ENCODE assay signal across 1 cellular context in the genomic region with DNA sequence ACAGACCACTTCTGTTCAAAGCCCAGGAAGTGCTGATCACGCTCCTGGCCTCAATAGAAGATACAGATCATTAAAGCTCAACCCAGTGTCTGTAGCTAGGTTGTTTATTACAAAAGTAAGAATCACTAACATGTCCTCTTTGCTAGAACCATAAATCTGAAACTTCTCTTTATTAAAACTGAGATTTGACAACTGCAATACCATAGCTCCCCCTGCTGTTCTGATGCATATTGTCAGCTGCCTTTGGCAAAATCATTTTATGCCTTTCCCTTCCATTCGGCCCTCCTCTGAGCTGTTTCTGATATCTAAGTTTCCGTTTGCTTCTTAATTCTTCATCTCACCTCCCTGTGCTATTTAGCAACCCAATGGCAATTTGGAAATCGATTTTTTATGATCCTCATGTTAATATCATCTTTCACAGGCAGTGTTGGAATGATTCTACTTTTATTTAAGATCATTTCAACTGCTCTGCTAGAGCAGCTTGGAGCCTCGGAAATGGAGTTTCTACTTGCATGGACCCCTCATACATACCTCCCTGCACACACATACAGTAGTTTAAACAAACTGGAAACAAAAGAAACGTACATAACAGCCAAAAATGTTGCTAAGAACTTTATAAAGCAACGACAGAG.
TF ChIP-seq lines count a peak whose summit lies in the region.

No MANE protein-coding gene starts in this region.

TF ChIP-seq in K562, 482 proteins besides CTCF, POLR2A, EP300 and RAD21 (continued from another document):
- TF ChIP-seq RB1 (IDR thresholded peaks at IDR 0.05; ENCODE audit: low read depth) (no peak), KLF13 (tag; IDR thresholded peaks at IDR 0.05; ENCODE audit: borderline replicate concordance, low read depth) (no peak), RCOR1 (IDR thresholded peaks at IDR 0.05; ENCODE audit: borderline replicate concordance in 1 of 2, low read depth in 2 of 2, low read length in 2 of 2) (peak in 1 of 2 experiments; percentile 65; a peak in 1 of 4 replicates), KDM1A (IDR thresholded peaks at IDR 0.05) (peak in 1 of 2 experiments; percentile 29; a peak in 1 of 4 replicates), SAFB2 (IDR thresholded peaks at IDR 0.05; ENCODE audit: borderline replicate concordance, low read depth, low read length, severe bottlenecking) (no peak), PHB2 (IDR thresholded peaks at IDR 0.05; ENCODE audit: low read depth) (no peak), NELFE (IDR thresholded peaks at IDR 0.05; ENCODE audit: insufficient read depth, insufficient read length) (no peak), ZNF780A (CRISPR knock-in tag; IDR thresholded peaks at IDR 0.05) (no peak), SMC3 (conservative IDR thresholded peaks at IDR 0.05; ENCODE audit: insufficient read depth, low read depth, low read length) (peak; percentile 88), ARHGAP35 (IDR thresholded peaks at IDR 0.05; ENCODE audit: partially characterized antibody) (no peak), ZBTB8A (IDR thresholded peaks at IDR 0.05; ENCODE audit: partially characterized antibody) (no peak), GABPB1 (CRISPR knock-in tag; IDR thresholded peaks at IDR 0.05) (no peak), PML (IDR thresholded peaks at IDR 0.05; ENCODE audit: low read length) (no peak), ESRRA (IDR thresholded peaks at IDR 0.05; ENCODE audit: borderline replicate concordance, low read depth) (no peak), U2AF1 (optimal IDR thresholded peaks at IDR 0.05; ENCODE audit: low read depth, low read length) (no peak), ZNF696 (CRISPR knock-in tag; conservative IDR thresholded peaks at IDR 0.05) (no peak), CSDE1 (IDR thresholded peaks at IDR 0.05) (no peak), ETV5 (CRISPR knock-in tag; IDR thresholded peaks at IDR 0.05; ENCODE audit: low read depth) (no peak), ZFP30 (CRISPR knock-in tag; IDR thresholded peaks at IDR 0.05; ENCODE audit: borderline replicate concordance) (no peak), CC2D1A (IDR thresholded peaks at IDR 0.05) (peak; percentile 70; the same call in 1 of the 2 replicates), STAG1 (CRISPR knock-in tag; IDR thresholded peaks at IDR 0.05; ENCODE audit: borderline replicate concordance) (peak; percentile 54; the same call in 1 of the 2 replicates), ASH1L (IDR thresholded peaks at IDR 0.05; ENCODE audit: borderline replicate concordance, low read depth, partially characterized antibody) (no peak), FOXP1 (CRISPR knock-in tag; IDR thresholded peaks at IDR 0.05) (no peak), ZNF316 (IDR thresholded peaks at IDR 0.05) (no peak)
- TF ChIP-seq, protein P1, sequence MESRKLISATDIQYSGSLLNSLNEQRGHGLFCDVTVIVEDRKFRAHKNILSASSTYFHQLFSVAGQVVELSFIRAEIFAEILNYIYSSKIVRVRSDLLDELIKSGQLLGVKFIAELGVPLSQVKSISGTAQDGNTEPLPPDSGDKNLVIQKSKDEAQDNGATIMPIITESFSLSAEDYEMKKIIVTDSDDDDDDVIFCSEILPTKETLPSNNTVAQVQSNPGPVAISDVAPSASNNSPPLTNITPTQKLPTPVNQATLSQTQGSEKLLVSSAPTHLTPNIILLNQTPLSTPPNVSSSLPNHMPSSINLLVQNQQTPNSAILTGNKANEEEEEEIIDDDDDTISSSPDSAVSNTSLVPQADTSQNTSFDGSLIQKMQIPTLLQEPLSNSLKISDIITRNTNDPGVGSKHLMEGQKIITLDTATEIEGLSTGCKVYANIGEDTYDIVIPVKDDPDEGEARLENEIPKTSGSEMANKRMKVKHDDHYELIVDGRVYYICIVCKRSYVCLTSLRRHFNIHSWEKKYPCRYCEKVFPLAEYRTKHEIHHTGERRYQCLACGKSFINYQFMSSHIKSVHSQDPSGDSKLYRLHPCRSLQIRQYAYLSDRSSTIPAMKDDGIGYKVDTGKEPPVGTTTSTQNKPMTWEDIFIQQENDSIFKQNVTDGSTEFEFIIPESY (CRISPR knock-in tag; IDR thresholded peaks at IDR 0.05), result no peak
- TF ChIP-seq, protein P2, sequence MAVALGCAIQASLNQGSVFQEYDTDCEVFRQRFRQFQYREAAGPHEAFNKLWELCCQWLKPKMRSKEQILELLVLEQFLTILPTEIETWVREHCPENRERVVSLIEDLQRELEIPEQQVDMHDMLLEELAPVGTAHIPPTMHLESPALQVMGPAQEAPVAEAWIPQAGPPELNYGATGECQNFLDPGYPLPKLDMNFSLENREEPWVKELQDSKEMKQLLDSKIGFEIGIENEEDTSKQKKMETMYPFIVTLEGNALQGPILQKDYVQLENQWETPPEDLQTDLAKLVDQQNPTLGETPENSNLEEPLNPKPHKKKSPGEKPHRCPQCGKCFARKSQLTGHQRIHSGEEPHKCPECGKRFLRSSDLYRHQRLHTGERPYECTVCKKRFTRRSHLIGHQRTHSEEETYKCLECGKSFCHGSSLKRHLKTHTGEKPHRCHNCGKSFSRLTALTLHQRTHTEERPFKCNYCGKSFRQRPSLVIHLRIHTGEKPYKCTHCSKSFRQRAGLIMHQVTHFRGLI (CRISPR knock-in tag; IDR thresholded peaks at IDR 0.05), result no peak
- TF ChIP-seq, protein P3, sequence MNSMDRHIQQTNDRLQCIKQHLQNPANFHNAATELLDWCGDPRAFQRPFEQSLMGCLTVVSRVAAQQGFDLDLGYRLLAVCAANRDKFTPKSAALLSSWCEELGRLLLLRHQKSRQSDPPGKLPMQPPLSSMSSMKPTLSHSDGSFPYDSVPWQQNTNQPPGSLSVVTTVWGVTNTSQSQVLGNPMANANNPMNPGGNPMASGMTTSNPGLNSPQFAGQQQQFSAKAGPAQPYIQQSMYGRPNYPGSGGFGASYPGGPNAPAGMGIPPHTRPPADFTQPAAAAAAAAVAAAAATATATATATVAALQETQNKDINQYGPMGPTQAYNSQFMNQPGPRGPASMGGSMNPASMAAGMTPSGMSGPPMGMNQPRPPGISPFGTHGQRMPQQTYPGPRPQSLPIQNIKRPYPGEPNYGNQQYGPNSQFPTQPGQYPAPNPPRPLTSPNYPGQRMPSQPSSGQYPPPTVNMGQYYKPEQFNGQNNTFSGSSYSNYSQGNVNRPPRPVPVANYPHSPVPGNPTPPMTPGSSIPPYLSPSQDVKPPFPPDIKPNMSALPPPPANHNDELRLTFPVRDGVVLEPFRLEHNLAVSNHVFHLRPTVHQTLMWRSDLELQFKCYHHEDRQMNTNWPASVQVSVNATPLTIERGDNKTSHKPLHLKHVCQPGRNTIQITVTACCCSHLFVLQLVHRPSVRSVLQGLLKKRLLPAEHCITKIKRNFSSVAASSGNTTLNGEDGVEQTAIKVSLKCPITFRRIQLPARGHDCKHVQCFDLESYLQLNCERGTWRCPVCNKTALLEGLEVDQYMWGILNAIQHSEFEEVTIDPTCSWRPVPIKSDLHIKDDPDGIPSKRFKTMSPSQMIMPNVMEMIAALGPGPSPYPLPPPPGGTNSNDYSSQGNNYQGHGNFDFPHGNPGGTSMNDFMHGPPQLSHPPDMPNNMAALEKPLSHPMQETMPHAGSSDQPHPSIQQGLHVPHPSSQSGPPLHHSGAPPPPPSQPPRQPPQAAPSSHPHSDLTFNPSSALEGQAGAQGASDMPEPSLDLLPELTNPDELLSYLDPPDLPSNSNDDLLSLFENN (IDR thresholded peaks at IDR 0.05; ENCODE audit: low read depth in 2 of 2, low read length in 2 of 2), result no peak
- TF ChIP-seq, protein P4, sequence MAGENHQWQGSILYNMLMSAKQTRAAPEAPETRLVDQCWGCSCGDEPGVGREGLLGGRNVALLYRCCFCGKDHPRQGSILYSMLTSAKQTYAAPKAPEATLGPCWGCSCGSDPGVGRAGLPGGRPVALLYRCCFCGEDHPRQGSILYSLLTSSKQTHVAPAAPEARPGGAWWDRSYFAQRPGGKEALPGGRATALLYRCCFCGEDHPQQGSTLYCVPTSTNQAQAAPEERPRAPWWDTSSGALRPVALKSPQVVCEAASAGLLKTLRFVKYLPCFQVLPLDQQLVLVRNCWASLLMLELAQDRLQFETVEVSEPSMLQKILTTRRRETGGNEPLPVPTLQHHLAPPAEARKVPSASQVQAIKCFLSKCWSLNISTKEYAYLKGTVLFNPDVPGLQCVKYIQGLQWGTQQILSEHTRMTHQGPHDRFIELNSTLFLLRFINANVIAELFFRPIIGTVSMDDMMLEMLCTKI (IDR thresholded peaks at IDR 0.05; ENCODE audit: partially characterized antibody), result no peak
- TF ChIP-seq, protein P5, sequence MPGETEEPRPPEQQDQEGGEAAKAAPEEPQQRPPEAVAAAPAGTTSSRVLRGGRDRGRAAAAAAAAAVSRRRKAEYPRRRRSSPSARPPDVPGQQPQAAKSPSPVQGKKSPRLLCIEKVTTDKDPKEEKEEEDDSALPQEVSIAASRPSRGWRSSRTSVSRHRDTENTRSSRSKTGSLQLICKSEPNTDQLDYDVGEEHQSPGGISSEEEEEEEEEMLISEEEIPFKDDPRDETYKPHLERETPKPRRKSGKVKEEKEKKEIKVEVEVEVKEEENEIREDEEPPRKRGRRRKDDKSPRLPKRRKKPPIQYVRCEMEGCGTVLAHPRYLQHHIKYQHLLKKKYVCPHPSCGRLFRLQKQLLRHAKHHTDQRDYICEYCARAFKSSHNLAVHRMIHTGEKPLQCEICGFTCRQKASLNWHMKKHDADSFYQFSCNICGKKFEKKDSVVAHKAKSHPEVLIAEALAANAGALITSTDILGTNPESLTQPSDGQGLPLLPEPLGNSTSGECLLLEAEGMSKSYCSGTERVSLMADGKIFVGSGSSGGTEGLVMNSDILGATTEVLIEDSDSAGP (CRISPR knock-in tag; IDR thresholded peaks at IDR 0.05), result no peak
- TF ChIP-seq, protein P6, sequence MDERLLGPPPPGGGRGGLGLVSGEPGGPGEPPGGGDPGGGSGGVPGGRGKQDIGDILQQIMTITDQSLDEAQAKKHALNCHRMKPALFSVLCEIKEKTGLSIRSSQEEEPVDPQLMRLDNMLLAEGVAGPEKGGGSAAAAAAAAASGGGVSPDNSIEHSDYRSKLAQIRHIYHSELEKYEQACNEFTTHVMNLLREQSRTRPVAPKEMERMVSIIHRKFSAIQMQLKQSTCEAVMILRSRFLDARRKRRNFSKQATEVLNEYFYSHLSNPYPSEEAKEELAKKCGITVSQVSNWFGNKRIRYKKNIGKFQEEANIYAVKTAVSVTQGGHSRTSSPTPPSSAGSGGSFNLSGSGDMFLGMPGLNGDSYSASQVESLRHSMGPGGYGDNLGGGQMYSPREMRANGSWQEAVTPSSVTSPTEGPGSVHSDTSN (CRISPR knock-in tag; IDR thresholded peaks at IDR 0.05; ENCODE audit: low read depth), result no peak
- TF ChIP-seq, protein P6 (tag; conservative IDR thresholded peaks at IDR 0.05; ENCODE audit: low read depth), result peak; percentile 86
- TF ChIP-seq, protein P7, sequence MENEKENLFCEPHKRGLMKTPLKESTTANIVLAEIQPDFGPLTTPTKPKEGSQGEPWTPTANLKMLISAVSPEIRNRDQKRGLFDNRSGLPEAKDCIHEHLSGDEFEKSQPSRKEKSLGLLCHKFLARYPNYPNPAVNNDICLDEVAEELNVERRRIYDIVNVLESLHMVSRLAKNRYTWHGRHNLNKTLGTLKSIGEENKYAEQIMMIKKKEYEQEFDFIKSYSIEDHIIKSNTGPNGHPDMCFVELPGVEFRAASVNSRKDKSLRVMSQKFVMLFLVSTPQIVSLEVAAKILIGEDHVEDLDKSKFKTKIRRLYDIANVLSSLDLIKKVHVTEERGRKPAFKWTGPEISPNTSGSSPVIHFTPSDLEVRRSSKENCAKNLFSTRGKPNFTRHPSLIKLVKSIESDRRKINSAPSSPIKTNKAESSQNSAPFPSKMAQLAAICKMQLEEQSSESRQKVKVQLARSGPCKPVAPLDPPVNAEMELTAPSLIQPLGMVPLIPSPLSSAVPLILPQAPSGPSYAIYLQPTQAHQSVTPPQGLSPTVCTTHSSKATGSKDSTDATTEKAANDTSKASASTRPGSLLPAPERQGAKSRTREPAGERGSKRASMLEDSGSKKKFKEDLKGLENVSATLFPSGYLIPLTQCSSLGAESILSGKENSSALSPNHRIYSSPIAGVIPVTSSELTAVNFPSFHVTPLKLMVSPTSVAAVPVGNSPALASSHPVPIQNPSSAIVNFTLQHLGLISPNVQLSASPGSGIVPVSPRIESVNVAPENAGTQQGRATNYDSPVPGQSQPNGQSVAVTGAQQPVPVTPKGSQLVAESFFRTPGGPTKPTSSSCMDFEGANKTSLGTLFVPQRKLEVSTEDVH (IDR thresholded peaks at IDR 0.05; ENCODE audit: low read depth, partially characterized antibody), result no peak
- TF ChIP-seq, protein P8, sequence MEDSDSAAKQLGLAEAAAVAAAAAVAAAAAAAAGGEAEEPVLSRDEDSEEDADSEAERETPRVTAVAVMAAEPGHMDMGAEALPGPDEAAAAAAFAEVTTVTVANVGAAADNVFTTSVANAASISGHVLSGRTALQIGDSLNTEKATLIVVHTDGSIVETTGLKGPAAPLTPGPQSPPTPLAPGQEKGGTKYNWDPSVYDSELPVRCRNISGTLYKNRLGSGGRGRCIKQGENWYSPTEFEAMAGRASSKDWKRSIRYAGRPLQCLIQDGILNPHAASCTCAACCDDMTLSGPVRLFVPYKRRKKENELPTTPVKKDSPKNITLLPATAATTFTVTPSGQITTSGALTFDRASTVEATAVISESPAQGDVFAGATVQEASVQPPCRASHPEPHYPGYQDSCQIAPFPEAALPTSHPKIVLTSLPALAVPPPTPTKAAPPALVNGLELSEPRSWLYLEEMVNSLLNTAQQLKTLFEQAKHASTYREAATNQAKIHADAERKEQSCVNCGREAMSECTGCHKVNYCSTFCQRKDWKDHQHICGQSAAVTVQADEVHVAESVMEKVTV (CRISPR knock-in tag; IDR thresholded peaks at IDR 0.05), result peak; percentile 84
- TF ChIP-seq, protein P9, sequence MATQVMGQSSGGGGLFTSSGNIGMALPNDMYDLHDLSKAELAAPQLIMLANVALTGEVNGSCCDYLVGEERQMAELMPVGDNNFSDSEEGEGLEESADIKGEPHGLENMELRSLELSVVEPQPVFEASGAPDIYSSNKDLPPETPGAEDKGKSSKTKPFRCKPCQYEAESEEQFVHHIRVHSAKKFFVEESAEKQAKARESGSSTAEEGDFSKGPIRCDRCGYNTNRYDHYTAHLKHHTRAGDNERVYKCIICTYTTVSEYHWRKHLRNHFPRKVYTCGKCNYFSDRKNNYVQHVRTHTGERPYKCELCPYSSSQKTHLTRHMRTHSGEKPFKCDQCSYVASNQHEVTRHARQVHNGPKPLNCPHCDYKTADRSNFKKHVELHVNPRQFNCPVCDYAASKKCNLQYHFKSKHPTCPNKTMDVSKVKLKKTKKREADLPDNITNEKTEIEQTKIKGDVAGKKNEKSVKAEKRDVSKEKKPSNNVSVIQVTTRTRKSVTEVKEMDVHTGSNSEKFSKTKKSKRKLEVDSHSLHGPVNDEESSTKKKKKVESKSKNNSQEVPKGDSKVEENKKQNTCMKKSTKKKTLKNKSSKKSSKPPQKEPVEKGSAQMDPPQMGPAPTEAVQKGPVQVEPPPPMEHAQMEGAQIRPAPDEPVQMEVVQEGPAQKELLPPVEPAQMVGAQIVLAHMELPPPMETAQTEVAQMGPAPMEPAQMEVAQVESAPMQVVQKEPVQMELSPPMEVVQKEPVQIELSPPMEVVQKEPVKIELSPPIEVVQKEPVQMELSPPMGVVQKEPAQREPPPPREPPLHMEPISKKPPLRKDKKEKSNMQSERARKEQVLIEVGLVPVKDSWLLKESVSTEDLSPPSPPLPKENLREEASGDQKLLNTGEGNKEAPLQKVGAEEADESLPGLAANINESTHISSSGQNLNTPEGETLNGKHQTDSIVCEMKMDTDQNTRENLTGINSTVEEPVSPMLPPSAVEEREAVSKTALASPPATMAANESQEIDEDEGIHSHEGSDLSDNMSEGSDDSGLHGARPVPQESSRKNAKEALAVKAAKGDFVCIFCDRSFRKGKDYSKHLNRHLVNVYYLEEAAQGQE (CRISPR knock-in tag; IDR thresholded peaks at IDR 0.05; ENCODE audit: low read depth), result no peak
